8 cellular contexts compared by ENCODE assay signal in genomic region chr2:69914235-69915049, GRCh38. TPM values are rescaled to one million over a fixed set of nuclear protein-coding genes. Genes with fewer than 3 reads are reported as not detected.
DNase-seq lines count a peak whose midpoint lies in the region; TF ChIP-seq lines count a peak whose summit lies in the region.

No MANE protein-coding gene starts in this region.

- H3K4me3 Mint-ChIP-seq in activated naive CD4-positive, alpha-beta T cell treated with anti-CD3 and anti-CD28 coated beads, Interleukin-2, amount 50 U/mL, for 24 hours, result peak overlapping the region; percentile 82

- peak; percentile 97 for DNase-seq in GM06990 (ENCODE audit: extremely low read depth, insufficient read length)
- peak; percentile 99 for DNase-seq in HFF-Myc (ENCODE audit: extremely low read depth, low read depth)
- peak; percentile 100 for DNase-seq in NAMALWA (ENCODE audit: low spot score)
- peak; percentile 100 for DNase-seq in SK-N-DZ (ENCODE audit: low spot score)
- peak; percentile 100 for DNase-seq in globus pallidus (ENCODE audit: low spot score)
- DNase-seq in nucleus accumbens (lab: John Stamatoyannopoulos, UW), result peak; percentile 93 to 100 (median 100)

- H3K27ac ChIP-seq in temporal lobe (ENCODE audit: low read depth, low read length), result peak overlapping the region; percentile 97

- H3K27ac Mint-ChIP-seq in activated naive CD4-positive, alpha-beta T cell treated with anti-CD3 and anti-CD28 coated beads, Interleukin-2, amount 50 U/mL, for 24 hours, result peak overlapping the region; percentile 93

- no peaks in the 10 kb centered on the region for H3K36me3 ChIP-seq in GM06990 (ENCODE audit: control insufficient read depth, insufficient read depth, low read length)

- H3K27me3 ChIP-seq in GM06990 (replicated peaks; ENCODE audit: control insufficient read depth, insufficient read depth, low read length), result no peaks in the 10 kb centered on the region

- TF ChIP-seq CTCF in GM06990 (IDR thresholded peaks at IDR 0.05; ENCODE audit: insufficient read depth, low read length, poor library complexity, severe bottlenecking) (peak; percentile 32), HFF-Myc (IDR thresholded peaks at IDR 0.05; ENCODE audit: low read depth, low read length, missing control alignments) (peak; percentile 2)

- H3K4me3 ChIP-seq in GM06990 (replicated peaks; ENCODE audit: low read depth, low read length) (peak overlapping the region; percentile 89), HFF-Myc (replicated peaks; ENCODE audit: low read depth, low read length) (peak overlapping the region; percentile 75)

- H3K27me3 Mint-ChIP-seq in activated naive CD4-positive, alpha-beta T cell treated with anti-CD3 and anti-CD28 coated beads, Interleukin-2, amount 50 U/mL, for 24 hours, result no peaks in the 10 kb centered on the region

- H3K9me3 Mint-ChIP-seq in activated naive CD4-positive, alpha-beta T cell treated with anti-CD3 and anti-CD28 coated beads, Interleukin-2, amount 50 U/mL, for 24 hours, result no peaks in the 10 kb centered on the region

- H3K4me1 Mint-ChIP-seq in activated naive CD4-positive, alpha-beta T cell treated with anti-CD3 and anti-CD28 coated beads, Interleukin-2, amount 50 U/mL, for 24 hours, result peaks cover 41% of the 10 kb centered on the region

- H3K36me3 Mint-ChIP-seq in activated naive CD4-positive, alpha-beta T cell treated with anti-CD3 and anti-CD28 coated beads, Interleukin-2, amount 50 U/mL, for 24 hours, result no peaks in the 10 kb centered on the region

RNA-seq across cellular contexts. Expression of gene MXD1, which starts 0.5 kb away (rescaled TPM):
- polyA plus RNA-seq in SK-N-DZ (2014; cell fraction: cytosol; rRNA removed), result 5.8 and 6.3 TPM in 2 replicates
- 3.7 and 5.7 TPM in 2 replicates for polyA plus RNA-seq in SK-N-DZ (2014; cell fraction: nucleus; rRNA removed)
- total RNA-seq in temporal lobe, result 10.6 TPM

RNA-seq across cellular contexts. Expression of gene SNRNP27, which starts 20.7 kb away (rescaled TPM):
- polyA plus RNA-seq in SK-N-DZ (2014; cell fraction: cytosol; rRNA removed), result 82.9 and 111 TPM in 2 replicates
- 61.6 and 84.9 TPM in 2 replicates for polyA plus RNA-seq in SK-N-DZ (2014; cell fraction: nucleus; rRNA removed)
- 48.4 TPM for total RNA-seq in temporal lobe

RNA-seq across cellular contexts. Expression of gene ASPRV1, which starts 47.0 kb away (rescaled TPM):
- 0.29 and 1.3 TPM in 2 replicates for polyA plus RNA-seq in SK-N-DZ (2014; cell fraction: cytosol; rRNA removed)
- 0.54 and 0.66 TPM in 2 replicates for polyA plus RNA-seq in SK-N-DZ (2014; cell fraction: nucleus; rRNA removed)
- 1.7 TPM for total RNA-seq in temporal lobe

Comparison
In these comparisons a context has a peak if more than half of its experiments do, and no peak if none do; other contexts are left out.
1. Peak in every context shown above with its lines: DNase-seq, H3K4me3 ChIP-seq and H3K27ac ChIP-seq.